Comparison of ENCODE assay signal across 25 cellular contexts in the genomic region with DNA sequence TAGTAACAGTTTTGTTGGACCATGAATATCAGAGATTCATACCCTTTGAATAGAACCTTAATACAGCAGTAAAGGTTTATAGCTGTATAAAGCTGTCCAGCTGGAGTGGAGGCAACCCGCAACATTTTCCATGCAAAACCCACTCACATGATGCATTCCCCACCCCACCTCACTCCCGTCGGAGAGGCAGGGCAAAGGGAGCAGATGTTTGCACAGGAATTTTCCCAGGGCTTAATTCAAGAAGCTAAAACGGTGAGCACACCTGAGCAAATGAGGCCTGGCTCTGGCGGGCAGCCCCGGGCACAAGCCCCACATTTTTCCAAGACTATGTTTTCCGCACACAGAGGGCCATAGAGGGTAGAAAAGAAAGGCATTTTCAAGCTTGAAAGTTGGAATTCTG.
"Had no signal": no experiment of that assay in that cellular context is flagged by ENCODE, and none has a peak within 500 bp of the region (broad histone marks: within the 10 kb centered on the region; RNA-seq: fewer than 3 reads in every experiment).

No MANE protein-coding gene starts in this region.

- H3K27me3 ChIP-seq: adrenal gland, gastroesophageal sphincter, transverse colon had no signal

- H3K27ac Mint-ChIP-seq: activated CD4-positive, alpha-beta memory T cell treated with anti-CD3 and anti-CD28 coated beads, Interleukin-2, amount 10 ng/mL, durations not matched to agents 7 days and 5 days; activated CD4-positive, alpha-beta T cell treated with anti-CD3 and anti-CD28 coated beads, Interleukin-2, amount 10 ng/mL, durations not matched to agents 24 days and 14 days; activated CD8-positive, alpha-beta memory T cell treated with anti-CD3 and anti-CD28 coated beads, Interleukin-2, amount 10 ng/mL, durations not matched to agents 7 days and 5 days; activated naive CD8-positive, alpha-beta T cell; activated T-helper 1 cell treated with anti-CD3 and anti-CD28 coated beads, Interleukin-12 subunit alpha, Interleukin-12 subunit beta, Interleukin-2, Interleukin-4 antibody, amounts not matched to agents 30 ng/mL and 10 ng/mL and 1 ng/mL, durations not matched to agents 14 hours and 24 hours and 36 hours; stimulated activated naive CD8-positive, alpha-beta T cell treated with anti-CD3 and anti-CD28 coated beads, Interleukin-15, Interleukin-2, amounts not matched to agents 100 ng/mL and 50 ng/mL, for 24 hours; T-cell; T-helper 2 cell treated with Interferon-gamma antibody and Interleukin-4, amounts not matched to agents 5 μg/mL and 100 μg/mL, for 36 hours had no signal

- H3K4me1 Mint-ChIP-seq: T-cell had no signal

- H3K36me3 ChIP-seq: adrenal gland, gastroesophageal sphincter, prostate gland, transverse colon had no signal

- H3K9me3 Mint-ChIP-seq: activated CD4-positive, alpha-beta memory T cell treated with anti-CD3 and anti-CD28 coated beads, Interleukin-2, amount 10 ng/mL, durations not matched to agents 7 days and 5 days; activated CD4-positive, alpha-beta T cell treated with anti-CD3 and anti-CD28 coated beads, Interleukin-2, amount 10 ng/mL, durations not matched to agents 24 days and 14 days; activated T-helper 1 cell treated with anti-CD3 and anti-CD28 coated beads, Interleukin-12 subunit alpha, Interleukin-12 subunit beta, Interleukin-2, Interleukin-4 antibody, amounts not matched to agents 30 ng/mL and 10 ng/mL and 1 ng/mL, durations not matched to agents 14 hours and 24 hours and 36 hours; neural crest cell; stimulated activated naive CD8-positive, alpha-beta T cell treated with anti-CD3 and anti-CD28 coated beads, Interleukin-15, Interleukin-2, amounts not matched to agents 100 ng/mL and 50 ng/mL, for 24 hours; T-cell; T-helper 2 cell treated with Interferon-gamma antibody and Interleukin-4, amounts not matched to agents 5 μg/mL and 100 μg/mL, for 36 hours had no signal

- H3K27me3 Mint-ChIP-seq: activated CD4-positive, alpha-beta memory T cell treated with anti-CD3 and anti-CD28 coated beads, Interleukin-2, amount 10 ng/mL, durations not matched to agents 7 days and 5 days; activated CD4-positive, alpha-beta T cell treated with anti-CD3 and anti-CD28 coated beads, Interleukin-2, amount 10 ng/mL, durations not matched to agents 24 days and 14 days; activated CD8-positive, alpha-beta memory T cell treated with anti-CD3 and anti-CD28 coated beads, Interleukin-2, amount 10 ng/mL, durations not matched to agents 7 days and 5 days; activated naive CD8-positive, alpha-beta T cell; stimulated activated naive CD8-positive, alpha-beta T cell treated with anti-CD3 and anti-CD28 coated beads, Interleukin-15, Interleukin-2, amounts not matched to agents 100 ng/mL and 50 ng/mL, for 24 hours; T-cell had no signal

- H3K4me1 ChIP-seq: adrenal gland, gastroesophageal sphincter, transverse colon had no signal

- H3K4me3 Mint-ChIP-seq: activated CD4-positive, alpha-beta memory T cell treated with anti-CD3 and anti-CD28 coated beads, Interleukin-2, amount 10 ng/mL, durations not matched to agents 7 days and 5 days; activated CD4-positive, alpha-beta T cell treated with anti-CD3 and anti-CD28 coated beads, Interleukin-2, amount 10 ng/mL, durations not matched to agents 24 days and 14 days; activated CD8-positive, alpha-beta memory T cell treated with anti-CD3 and anti-CD28 coated beads, Interleukin-2, amount 10 ng/mL, durations not matched to agents 7 days and 5 days; activated naive CD8-positive, alpha-beta T cell; activated T-helper 1 cell treated with anti-CD3 and anti-CD28 coated beads, Interleukin-12 subunit alpha, Interleukin-12 subunit beta, Interleukin-2, Interleukin-4 antibody, amounts not matched to agents 30 ng/mL and 10 ng/mL and 1 ng/mL, durations not matched to agents 14 hours and 24 hours and 36 hours; neural crest cell; stimulated activated naive CD8-positive, alpha-beta T cell treated with anti-CD3 and anti-CD28 coated beads, Interleukin-15, Interleukin-2, amounts not matched to agents 100 ng/mL and 50 ng/mL, for 24 hours; T-cell; T-helper 2 cell treated with Interferon-gamma antibody and Interleukin-4, amounts not matched to agents 5 μg/mL and 100 μg/mL, for 36 hours had no signal

- H3K4me3 ChIP-seq: adrenal gland, gastroesophageal sphincter, mucosa of descending colon, prostate gland, transverse colon had no signal

- H3K27ac ChIP-seq: adrenal gland, epithelial cell of prostate, gastroesophageal sphincter, prostate gland, transverse colon, VCaP had no signal

- H3K36me3 Mint-ChIP-seq: activated CD8-positive, alpha-beta memory T cell treated with anti-CD3 and anti-CD28 coated beads, Interleukin-2, amount 10 ng/mL, durations not matched to agents 7 days and 5 days had no signal

- H3K9me3 ChIP-seq: adrenal gland, gastroesophageal sphincter, mucosa of descending colon, prostate gland, transverse colon had no signal

- DNase-seq: activated CD4-positive, alpha-beta memory T cell treated with anti-CD3 and anti-CD28 coated beads, Interleukin-2, amount 10 ng/mL, durations not matched to agents 7 days and 5 days; activated CD4-positive, alpha-beta T cell treated with anti-CD3 and anti-CD28 coated beads, Interleukin-2, amount 10 ng/mL, durations not matched to agents 24 days and 14 days; activated CD8-positive, alpha-beta memory T cell treated with anti-CD3 and anti-CD28 coated beads, Interleukin-2, amount 10 ng/mL, durations not matched to agents 7 days and 5 days; activated gamma-delta T cell treated with Interleukin-2 at 50 U/mL for 16 hours; activated T-cell treated with anti-CD3 and anti-CD28 coated beads for 4 hours; adrenal gland; head of caudate nucleus; hypothalamus; left ventricle myocardium superior; mammary epithelial cell; mucosa of descending colon; stimulated activated CD4-positive, alpha-beta T cell treated with anti-CD3 and anti-CD28 coated beads, Interleukin-12 subunit alpha, Interleukin-12 subunit beta, amount 100 ng/mL, for 4 hours; stimulated activated CD4-positive, alpha-beta T cell treated with anti-CD3 and anti-CD28 coated beads, Interleukin-1b, Interleukin-23, amount 100 ng/mL, for 48 hours; T-cell; transverse colon had no signal

- ATAC-seq: activated CD4-positive, CD25-positive, alpha-beta regulatory T cell treated with anti-CD3 and anti-CD28 coated beads, Interleukin-2, amount 50 U/mL, for 24 hours; activated CD8-positive, alpha-beta memory T cell treated with anti-CD3 and anti-CD28 coated beads, Interleukin-2, amount 10 ng/mL, durations not matched to agents 7 days and 5 days; gastroesophageal sphincter; left ventricle myocardium superior; mucosa of descending colon; T-cell had no signal
